ENCODE assay signal across 18 cellular contexts in the genomic region with DNA sequence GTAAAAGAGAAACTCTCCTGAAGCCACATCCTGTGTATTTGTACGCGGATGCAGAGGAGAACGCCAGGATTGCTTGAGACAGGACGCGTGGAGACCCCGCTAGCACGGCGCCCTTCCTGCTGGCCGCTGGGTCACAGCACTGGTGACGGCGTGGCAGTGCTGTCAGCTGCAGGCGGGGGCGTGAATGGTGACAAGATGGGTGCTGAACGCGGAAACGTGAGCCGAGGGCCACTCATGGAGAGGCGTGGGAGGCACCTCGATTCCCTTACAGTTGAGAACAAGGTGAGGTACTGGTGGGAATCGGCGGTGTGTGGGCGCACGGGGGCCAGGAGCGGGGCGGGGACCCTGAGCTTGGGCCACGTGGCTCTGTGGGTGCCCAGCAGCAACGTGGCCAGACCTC.
"Had no signal": no experiment of that assay in that cellular context is flagged by ENCODE, and none has a peak within 500 bp of the region (broad histone marks: within the 10 kb centered on the region; RNA-seq: fewer than 3 reads in every experiment).

No MANE protein-coding gene starts in this region.

- DNase-seq: effector CD8-positive, alpha-beta T cell; foreskin melanocyte; head of caudate nucleus; left colon; left ventricle myocardium superior; mesendoderm; naive thymus-derived CD4-positive, alpha-beta T cell; ovary; right cardiac atrium; small intestine; stimulated activated CD4-positive, alpha-beta T cell treated with anti-CD3 and anti-CD28 coated beads, Interleukin-12 subunit alpha, Interleukin-12 subunit beta, amount 100 ng/mL, for 4 hours; stimulated activated naive CD4-positive, alpha-beta T cell; stomach; substantia nigra; transverse colon had no signal

- H3K9me3 ChIP-seq: ovary, thoracic aorta, transverse colon had no signal

- ATAC-seq: left colon; left ventricle myocardium superior; naive thymus-derived CD4-positive, alpha-beta T cell; right cardiac atrium had no signal

- H3K4me3 ChIP-seq: coronary artery, hepatocyte, ovary, stomach, thoracic aorta, transverse colon had no signal

- H3K4me1 ChIP-seq: stomach, transverse colon had no signal

- H3K27me3 ChIP-seq: ovary, transverse colon had no signal

- H3K27ac ChIP-seq: coronary artery, hepatocyte, ovary, stomach, thoracic aorta, transverse colon had no signal

- H3K36me3 ChIP-seq: ovary, stomach, thoracic aorta, transverse colon had no signal
